18 cellular contexts compared by ENCODE assay signal in the genomic region with DNA sequence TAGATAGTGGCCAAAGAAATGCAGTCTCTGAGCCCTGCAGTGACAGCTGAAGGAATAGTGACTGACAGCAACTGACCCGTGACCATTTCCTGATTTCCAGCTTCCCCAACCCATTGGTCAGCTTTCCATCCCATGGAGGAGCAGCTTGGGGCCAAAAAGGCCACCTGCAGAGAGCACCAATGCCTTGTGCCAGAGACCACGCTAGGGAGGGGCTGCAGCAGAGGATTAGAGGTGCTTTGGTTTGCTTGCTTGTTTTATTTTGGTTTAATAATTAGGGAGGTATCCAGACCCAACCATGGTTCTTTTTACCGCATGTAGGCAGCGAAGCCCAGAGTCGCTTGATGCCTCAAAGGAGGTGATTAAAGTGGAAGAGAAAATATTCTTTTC.
DNase-seq lines count a peak whose midpoint lies in the region; ATAC-seq, FAIRE-seq and TF ChIP-seq lines count a peak whose summit lies in the region.
"Had no signal": no experiment of that assay in that cellular context is flagged by ENCODE, and none has a peak within 500 bp of the region (broad histone marks: within the 10 kb centered on the region; RNA-seq: fewer than 3 reads in every experiment).

No MANE protein-coding gene starts in this region.

- no peaks in the 10 kb centered on the region for H3K36me3 Mint-ChIP-seq in dendritic cell treated with granulocyte-macrophage colony-stimulating factor and Interleukin-4, amounts not matched to agents 40 ng/mL and 50 ng/mL, for 4 days (ENCODE audit: low read depth)
- H3K36me3 Mint-ChIP-seq in osteocyte (ENCODE audit: unreplicated experiment): no peaks in the 10 kb centered on the region
- H3K36me3 Mint-ChIP-seq: CD14-positive monocyte had no signal

- no peak overlapping the region for H3K4me3 Mint-ChIP-seq in dendritic cell treated with granulocyte-macrophage colony-stimulating factor and Interleukin-4, amounts not matched to agents 40 ng/mL and 50 ng/mL, for 4 days
- H3K4me3 Mint-ChIP-seq in osteocyte (ENCODE audit: unreplicated experiment): no peak overlapping the region
- H3K4me3 Mint-ChIP-seq: CD14-positive monocyte had no signal

- peaks cover 38% of the 10 kb centered on the region for H3K4me1 Mint-ChIP-seq in dendritic cell treated with granulocyte-macrophage colony-stimulating factor and Interleukin-4, amounts not matched to agents 40 ng/mL and 50 ng/mL, for 4 days (ENCODE audit: low read depth)
- H3K4me1 Mint-ChIP-seq in osteocyte (ENCODE audit: unreplicated experiment): peaks cover 19% of the 10 kb centered on the region

- intact Hi-C loops in dendritic cell treated with granulocyte-macrophage colony-stimulating factor and Interleukin-4, amounts not matched to agents 40 ng/mL and 50 ng/mL, for 4 days (cut with micrococcal nuclease): loop anchor here (5.0 kb wide), 1 partner anchor 39 kb away; no protein-coding TSS in a partner anchor

- no peaks in the 10 kb centered on the region for H3K9me3 Mint-ChIP-seq in dendritic cell treated with granulocyte-macrophage colony-stimulating factor and Interleukin-4, amounts not matched to agents 40 ng/mL and 50 ng/mL, for 4 days
- H3K9me3 Mint-ChIP-seq in osteocyte (ENCODE audit: unreplicated experiment): no peaks in the 10 kb centered on the region
- H3K9me3 Mint-ChIP-seq: CD14-positive monocyte had no signal

- H3K27ac Mint-ChIP-seq in dendritic cell treated with granulocyte-macrophage colony-stimulating factor and Interleukin-4, amounts not matched to agents 40 ng/mL and 50 ng/mL, for 4 days: peak overlapping the region; percentile 89
- peak overlapping the region; percentile 15 for H3K27ac Mint-ChIP-seq in osteocyte (ENCODE audit: unreplicated experiment)
- H3K27ac Mint-ChIP-seq: CD14-positive monocyte had no signal

- no peak for TF ChIP-seq CTCF in osteocyte (IDR thresholded peaks at IDR 0.05)

- FAIRE-seq in urothelium cell line (lab: Jason Lieb, UNC): no peak

- ATAC-seq in HG02938 (IDR thresholded peaks at IDR 0.05; ENCODE audit: unreplicated experiment): no peak

- DNase-seq in ELF-1 (ENCODE audit: low read depth, low spot score) (peak; percentile 29), LHCN-M2 (ENCODE audit: low read depth) (peak; percentile 3), osteocyte (ENCODE audit: extremely low spot score, unreplicated experiment) (peak; percentile 34), SW 1271 (lab: John Stamatoyannopoulos, UW) (no peak), urothelium cell line (ENCODE audit: low spot score) (no peak)
- DNase-seq: ACHN; AML-193; COR-L47; EL; NCI-H1105 treated with DMSO at 0.1 percent for 48 hours; NCI-H1694 treated with DMSO at 0.1 percent for 48 hours; NCI-H226; NCI-H524 treated with DMSO at 0.1 percent for 48 hours; NK-92 treated with Interleukin-12 subunit alpha and Interleukin-12 subunit beta, amount 100 ng/mL, for 24 hours; SIG-M5 had no signal

- no peaks in the 10 kb centered on the region for H3K27me3 Mint-ChIP-seq in dendritic cell treated with granulocyte-macrophage colony-stimulating factor and Interleukin-4, amounts not matched to agents 40 ng/mL and 50 ng/mL, for 4 days
- no peaks in the 10 kb centered on the region for H3K27me3 Mint-ChIP-seq in osteocyte (ENCODE audit: unreplicated experiment)

Comparison
In these comparisons a context has a peak if more than half of its experiments do, and no peak if none do; other contexts are left out.
1. DNase-seq: peak in ELF-1 (single experiment), LHCN-M2 (single experiment) and osteocyte (single experiment); none in SW 1271 (0 of 2) and urothelium cell line (single experiment).